ENCODE assay signal across 2 cellular contexts in the genomic region with DNA sequence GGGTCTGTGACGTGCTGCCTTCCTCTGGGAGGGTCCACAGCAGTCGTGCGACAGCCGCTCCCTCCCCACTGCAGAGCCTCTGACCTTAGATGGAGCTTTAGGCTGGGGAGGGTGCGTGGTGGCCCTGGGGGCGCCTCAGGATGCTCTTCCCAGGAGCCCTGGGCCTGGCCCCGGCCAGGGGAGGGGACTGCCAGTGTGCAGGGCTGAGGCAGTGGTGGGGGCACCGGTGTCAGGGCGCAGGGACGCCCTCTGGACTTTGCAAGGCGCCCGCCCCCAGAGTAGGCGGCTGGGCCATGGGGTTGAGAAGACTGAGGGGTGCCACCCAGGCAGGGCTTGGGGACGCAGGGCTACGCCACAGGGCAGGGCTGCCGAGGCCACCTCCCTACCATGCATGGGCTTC.
TF ChIP-seq lines count a peak whose summit lies in the region.

No MANE protein-coding gene starts in this region.

TF ChIP-seq in K562, 482 proteins besides CTCF, POLR2A, EP300 and RAD21:
- TF ChIP-seq POLR2G (IDR thresholded peaks at IDR 0.05; ENCODE audit: low read depth, low read length) = peak; percentile 63
TF ChIP-seq in K562: peak in this region for 1; not testable (repeated sequence) for 481.

TF ChIP-seq in HepG2, 621 proteins besides CTCF, POLR2A, EP300 and RAD21:
- TF ChIP-seq AGO1 (IDR thresholded peaks at IDR 0.05; ENCODE audit: low read depth, low read length, poor library complexity, severe bottlenecking) = peak; percentile 83
